33 cellular contexts compared by ENCODE assay signal in genomic region chr1:3566951-3567350, GRCh38.
"Had no signal": no experiment of that assay in that cellular context is flagged by ENCODE, and none has a peak within 500 bp of the region (broad histone marks: within the 10 kb centered on the region; RNA-seq: fewer than 3 reads in every experiment).

No MANE protein-coding gene starts in this region.

- H3K36me3 ChIP-seq: ascending aorta, cardiac muscle cell had no signal

- H3K9me3 ChIP-seq: ascending aorta had no signal

- H3K4me3 ChIP-seq: ascending aorta, cardiac muscle cell had no signal

- DNase-seq: activated B cell treated with CpG ODN at 0.5 μM for 24 hours; activated CD4-positive, alpha-beta memory T cell treated with anti-CD3 and anti-CD28 coated beads for 36 hours; activated CD4-positive, alpha-beta T cell treated with anti-CD3 and anti-CD28 coated beads for 4 hours; activated CD4-positive, alpha-beta T cell treated with anti-CD3 and anti-CD28 coated beads, Interleukin-2, amount 10 ng/mL, durations not matched to agents 24 days and 14 days; activated CD4-positive, alpha-beta T cell treated with anti-CD3 and anti-CD28 coated beads, Interleukin-2, amount 50 U/mL, for 1 hour; activated CD4-positive, alpha-beta T cell treated with anti-CD3 and anti-CD28 coated beads, Interleukin-2, amount 50 U/mL, for 4 hours; activated CD4-positive, CD25-positive, alpha-beta regulatory T cell treated with anti-CD3 and anti-CD28 coated beads, Interleukin-2, amount 50 U/mL, for 72 hours; activated CD8-positive, alpha-beta memory T cell treated with anti-CD3 and anti-CD28 coated beads, Interleukin-2, amount 50 U/mL, for 4 hours; activated CD8-positive, alpha-beta T cell treated with anti-CD3 and anti-CD28 coated beads for 36 hours; activated effector memory CD4-positive, alpha-beta T cell treated with anti-CD3 and anti-CD28 coated beads, Interleukin-2, amount 50 U/mL, for 16 hours; activated gamma-delta T cell treated with Interleukin-2 at 50 U/mL for 16 hours; activated naive CD4-positive, alpha-beta T cell; activated naive CD4-positive, alpha-beta T cell treated with anti-CD3 and anti-CD28 coated beads for 36 hours; activated naive CD4-positive, alpha-beta T cell treated with anti-CD3 and anti-CD28 coated beads, Interleukin-2, amount 50 U/mL, for 16 hours; activated naive CD8-positive, alpha-beta T cell treated with anti-CD3 and anti-CD28 coated beads for 36 hours; activated T-cell treated with anti-CD3 and anti-CD28 coated beads for 4 hours; activated T-cell treated with anti-CD3 and anti-CD28 coated beads, Interleukin-2, amount 50 U/mL, for 1 hour; activated T-cell treated with anti-CD3 and anti-CD28 coated beads, Interleukin-2, amount 50 U/mL, for 4 hours; activated T-cell treated with anti-CD3 and anti-CD28 coated beads, Interleukin-2, amount 50 U/mL, for 72 hours; amygdala; anterior cingulate cortex; caudate nucleus; cerebellar nuclear complex; T-helper 1 cell; T-helper 2 cell; T-helper 9 cell had no signal

- H3K27me3 ChIP-seq: ascending aorta, cardiac muscle cell had no signal

- ATAC-seq: activated CD8-positive, alpha-beta T cell treated with anti-CD3 and anti-CD28 coated beads for 36 hours; activated naive CD4-positive, alpha-beta T cell treated with anti-CD3 and anti-CD28 coated beads, Interleukin-2, amount 50 U/mL, for 72 hours; activated T-cell treated with anti-CD3 and anti-CD28 coated beads, Interleukin-2, amount 50 U/mL, for 72 hours; activated T-helper 17 cell treated with anti-CD3 and anti-CD28 coated beads, Interleukin-2, amount 50 U/mL, for 72 hours had no signal

- FAIRE-seq: bronchial epithelial cell, TTC549 had no signal

- H3K27ac ChIP-seq: ascending aorta, cardiac muscle cell, VCaP had no signal

- H3K4me1 ChIP-seq: ascending aorta had no signal
